ENCODE assay signal across 21 cellular contexts in genomic region chr17:17947309-17947708, GRCh38. TPM values are rescaled to one million over a fixed set of nuclear protein-coding genes. Genes with fewer than 3 reads are reported as not detected.
"Had no signal": no experiment of that assay in that cellular context is flagged by ENCODE, and none has a peak within 500 bp of the region (broad histone marks: within the 10 kb centered on the region; RNA-seq: fewer than 3 reads in every experiment).

No MANE protein-coding gene starts in this region.

- H3K9ac ChIP-seq: parathyroid adenoma had no signal

- H3K4me3 Mint-ChIP-seq: activated B cell treated with CpG ODN at 0.5 μM for 24 hours; activated CD8-positive, alpha-beta T cell treated with anti-CD3 and anti-CD28 coated beads for 36 hours; activated naive CD8-positive, alpha-beta T cell; naive thymus-derived CD4-positive, alpha-beta T cell; stimulated activated effector memory CD8-positive, alpha-beta T cell treated with anti-CD3 and anti-CD28 coated beads, Interleukin-12 subunit alpha, Interleukin-12 subunit beta, amount 100 ng/mL, for 72 hours had no signal

- H3K27ac Mint-ChIP-seq: activated B cell treated with CpG ODN at 0.5 μM for 24 hours; activated CD8-positive, alpha-beta T cell treated with anti-CD3 and anti-CD28 coated beads for 36 hours; activated naive CD8-positive, alpha-beta T cell had no signal

- FAIRE-seq: colon, frontal cortex, TTC549 had no signal

- H2AFZ ChIP-seq: parathyroid adenoma had no signal

- H3K36me3 Mint-ChIP-seq: stimulated activated effector memory CD8-positive, alpha-beta T cell treated with anti-CD3 and anti-CD28 coated beads, Interleukin-12 subunit alpha, Interleukin-12 subunit beta, amount 100 ng/mL, for 72 hours had no signal

- H3K36me3 ChIP-seq: heart right ventricle, left lung, tibial artery, uterus had no signal

- DNase-seq: activated B cell treated with CpG ODN at 0.5 μM for 24 hours; activated CD4-positive, alpha-beta T cell treated with anti-CD3 and anti-CD28 coated beads for 48 hours; activated CD8-positive, alpha-beta T cell treated with anti-CD3 and anti-CD28 coated beads for 36 hours; activated gamma-delta T cell; activated T-cell treated with anti-CD3 and anti-CD28 coated beads, Interleukin-2, amount 50 U/mL, for 48 hours; amniotic stem cell; heart right ventricle; islet precursor cell; left lung; mucosa of descending colon; naive thymus-derived CD4-positive, alpha-beta T cell; retina; T-helper 2 cell; tibial artery; uterus had no signal

- ATAC-seq: heart right ventricle; naive thymus-derived CD4-positive, alpha-beta T cell had no signal

- H3K9me3 ChIP-seq: heart right ventricle, left lung, mucosa of descending colon, tibial artery, uterus had no signal

- H3K27ac ChIP-seq: heart right ventricle, left lung, parathyroid adenoma, tibial artery, uterus had no signal

- H3K9me3 Mint-ChIP-seq: activated B cell treated with CpG ODN at 0.5 μM for 24 hours; activated CD8-positive, alpha-beta T cell treated with anti-CD3 and anti-CD28 coated beads for 36 hours; naive thymus-derived CD4-positive, alpha-beta T cell; stimulated activated effector memory CD8-positive, alpha-beta T cell treated with anti-CD3 and anti-CD28 coated beads, Interleukin-12 subunit alpha, Interleukin-12 subunit beta, amount 100 ng/mL, for 72 hours had no signal

- H3K4me3 ChIP-seq: heart right ventricle, left lung, mucosa of descending colon, tibial artery, uterus had no signal

- H3K27me3 ChIP-seq: heart right ventricle, left lung, tibial artery, uterus had no signal

- H3K27me3 Mint-ChIP-seq: activated B cell treated with CpG ODN at 0.5 μM for 24 hours; activated CD8-positive, alpha-beta T cell treated with anti-CD3 and anti-CD28 coated beads for 36 hours; activated naive CD8-positive, alpha-beta T cell; naive thymus-derived CD4-positive, alpha-beta T cell had no signal

RNA-seq across cellular contexts. Expression of gene DRC3, which starts 25.4 kb away (rescaled TPM):
- total RNA-seq: activated B cell treated with CpG ODN at 0.5 μM for 24 hours had no signal
